Comparison of ENCODE assay signal across 1 cellular context in the genomic region with DNA sequence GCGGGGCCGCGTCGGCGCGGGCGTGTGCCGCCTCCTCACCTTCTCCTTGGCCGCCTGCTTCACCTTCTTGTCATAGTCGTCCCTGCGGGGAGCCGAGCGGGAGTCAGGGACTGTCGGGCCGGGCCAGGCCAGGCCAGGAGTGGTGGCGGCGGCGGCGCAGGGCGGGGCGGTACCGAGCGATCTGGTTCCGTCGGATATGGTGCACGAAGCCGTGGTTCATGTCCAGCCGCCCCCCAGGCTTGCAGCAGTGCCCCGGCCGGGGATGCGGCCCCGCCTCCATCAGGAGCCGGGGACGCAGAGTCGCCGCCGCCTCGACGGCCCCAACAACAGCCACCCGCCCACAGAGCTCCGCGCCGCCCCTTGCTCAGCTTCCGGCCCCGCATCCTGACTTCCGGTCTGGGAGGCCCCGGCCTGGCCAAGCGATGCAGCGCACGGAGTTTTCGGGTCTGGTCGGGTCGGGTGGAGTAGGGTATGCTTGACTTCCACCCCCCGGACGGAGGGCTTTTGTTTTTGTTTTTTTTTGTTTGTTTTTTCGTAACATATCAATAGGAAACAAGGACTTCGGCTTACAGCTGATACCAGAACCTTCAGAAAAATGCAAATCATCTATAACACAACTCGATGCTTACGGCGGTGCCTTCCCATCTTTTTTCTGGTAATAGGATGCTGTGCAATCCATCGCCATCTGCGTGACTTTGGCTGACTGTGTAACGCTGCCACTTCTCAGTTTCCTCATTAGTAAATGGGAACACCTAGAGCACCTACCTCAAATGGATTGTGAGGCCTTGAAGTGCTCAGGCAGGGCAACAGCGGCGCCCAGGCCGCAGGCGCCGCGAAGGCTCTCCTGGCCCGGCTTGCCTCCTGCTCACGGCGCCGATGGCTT.
TF ChIP-seq lines count a peak whose summit lies in the region.

TSS of gene C2orf68 (minus strand) at position 362 of the 883 bp plus-strand sequence. CDS start at position 280, 82 bp downstream.

TF ChIP-seq in HepG2, 621 proteins besides CTCF, POLR2A, EP300 and RAD21 (continued from another document and continues in another):
- TF ChIP-seq POGK (CRISPR knock-in tag; conservative IDR thresholded peaks at IDR 0.05) (peak; percentile 33; the same call in 1 of the 2 replicates), THYN1 (CRISPR knock-in tag; IDR thresholded peaks at IDR 0.05; ENCODE audit: borderline replicate concordance, low read depth) (no peak), U2AF2 (IDR thresholded peaks at IDR 0.05; ENCODE audit: low read depth, low read length) (no peak), ZNF556 (CRISPR knock-in tag; IDR thresholded peaks at IDR 0.05; ENCODE audit: borderline replicate concordance) (peak; percentile 62), ZNF660 (CRISPR knock-in tag; IDR thresholded peaks at IDR 0.05; ENCODE audit: borderline replicate concordance, low read depth) (no peak), CBX5 (CRISPR knock-in tag; IDR thresholded peaks at IDR 0.05; ENCODE audit: borderline replicate concordance) (no peak; the same call in 1 of the 2 replicates), HOXD1 (CRISPR knock-in tag; IDR thresholded peaks at IDR 0.05) (peak; percentile 33; the same call in 1 of the 2 replicates), ELF1 (CRISPR knock-in tag; IDR thresholded peaks at IDR 0.05) (peak; percentile 90), ZNF576 (CRISPR knock-in tag; IDR thresholded peaks at IDR 0.05) (0 out of 2 replicates have a peak, but pooled peaks have one; percentile 80), POGZ (CRISPR knock-in tag; IDR thresholded peaks at IDR 0.05) (peak; percentile 72), BORCS8-MEF2B (CRISPR knock-in tag; IDR thresholded peaks at IDR 0.05) (peak; percentile 53; the same call in 1 of the 2 replicates), ZBTB1 (CRISPR knock-in tag; IDR thresholded peaks at IDR 0.05; ENCODE audit: borderline replicate concordance) (no peak), ZKSCAN5 (CRISPR knock-in tag; IDR thresholded peaks at IDR 0.05) (no peak), HNRNPL (IDR thresholded peaks at IDR 0.05; ENCODE audit: low read depth, low read length) (no peak), TCF7 (IDR thresholded peaks at IDR 0.05; ENCODE audit: low read depth) (no peak), ZNF850 (CRISPR knock-in tag; conservative IDR thresholded peaks at IDR 0.05) (no peak), SMC3 (IDR thresholded peaks at IDR 0.05; ENCODE audit: low read length) (no peak), ZNF562 (CRISPR knock-in tag; IDR thresholded peaks at IDR 0.05; ENCODE audit: borderline replicate concordance) (no peak), MXI1 (IDR thresholded peaks at IDR 0.05; ENCODE audit: borderline replicate concordance, low read depth, low read length) (peak; percentile 55; the same call in 1 of the 3 replicates), ZNF567 (CRISPR knock-in tag; IDR thresholded peaks at IDR 0.05; ENCODE audit: borderline replicate concordance) (no peak), SUZ12 (IDR thresholded peaks at IDR 0.05; ENCODE audit: low read depth, low read length) (no peak), ZNF678 (CRISPR knock-in tag; IDR thresholded peaks at IDR 0.05) (no peak; the same call in 1 of the 2 replicates), NONO (IDR thresholded peaks at IDR 0.05) (no peak), NONO (CRISPR knock-in tag; conservative IDR thresholded peaks at IDR 0.05) (peak; percentile 72), TFAP4 (IDR thresholded peaks at IDR 0.05; ENCODE audit: borderline replicate concordance, low read depth) (peak; percentile 9; the same call in 1 of the 2 replicates), ZNF792 (CRISPR knock-in tag; IDR thresholded peaks at IDR 0.05) (peak; percentile 80), ZNF569 (CRISPR knock-in tag; IDR thresholded peaks at IDR 0.05; ENCODE audit: borderline replicate concordance) (no peak), XRCC5 (optimal IDR thresholded peaks at IDR 0.05; ENCODE audit: low read length) (no peak), CBFB (CRISPR knock-in tag; IDR thresholded peaks at IDR 0.05) (peak; percentile 73), TEAD3 (CRISPR knock-in tag; optimal IDR thresholded peaks at IDR 0.05; ENCODE audit: borderline replicate concordance) (peak; percentile 57), HMGA1 (CRISPR knock-in tag; conservative IDR thresholded peaks at IDR 0.05) (no peak), MEF2D (CRISPR knock-in tag; IDR thresholded peaks at IDR 0.05) (peak; percentile 54; the same call in 1 of the 2 replicates), MED13 (CRISPR knock-in tag; IDR thresholded peaks at IDR 0.05) (no peak; the same call in 1 of the 2 replicates), SNAI1 (CRISPR knock-in tag; IDR thresholded peaks at IDR 0.05; ENCODE audit: borderline replicate concordance) (peak; percentile 95), MYC (CRISPR knock-in tag; IDR thresholded peaks at IDR 0.05; ENCODE audit: borderline replicate concordance) (peak; percentile 69; the same call in 1 of the 2 replicates), KLF9 (CRISPR knock-in tag; IDR thresholded peaks at IDR 0.05; ENCODE audit: low read depth) (peak; percentile 64; the same call in 1 of the 2 replicates), RCOR2 (CRISPR knock-in tag; IDR thresholded peaks at IDR 0.05) (no peak), SOX5 (CRISPR knock-in tag; IDR thresholded peaks at IDR 0.05; ENCODE audit: borderline replicate concordance) (peak; percentile 38; the same call in 1 of the 2 replicates), NR2F6 (IDR thresholded peaks at IDR 0.05) (no peak), NR2F6 (CRISPR knock-in tag; IDR thresholded peaks at IDR 0.05) (peak; percentile 22; the same call in 1 of the 2 replicates), EZH2 (conservative IDR thresholded peaks at IDR 0.05; ENCODE audit: low read depth, low read length) (no peak), ZNF816 (CRISPR knock-in tag; IDR thresholded peaks at IDR 0.05; ENCODE audit: borderline replicate concordance) (no peak; the same call in 1 of the 2 replicates)
- TF ChIP-seq, protein P1, sequence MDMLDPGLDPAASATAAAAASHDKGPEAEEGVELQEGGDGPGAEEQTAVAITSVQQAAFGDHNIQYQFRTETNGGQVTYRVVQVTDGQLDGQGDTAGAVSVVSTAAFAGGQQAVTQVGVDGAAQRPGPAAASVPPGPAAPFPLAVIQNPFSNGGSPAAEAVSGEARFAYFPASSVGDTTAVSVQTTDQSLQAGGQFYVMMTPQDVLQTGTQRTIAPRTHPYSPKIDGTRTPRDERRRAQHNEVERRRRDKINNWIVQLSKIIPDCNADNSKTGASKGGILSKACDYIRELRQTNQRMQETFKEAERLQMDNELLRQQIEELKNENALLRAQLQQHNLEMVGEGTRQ (IDR thresholded peaks at IDR 0.05; ENCODE audit: low read depth, low read length) = no peak
- TF ChIP-seq, protein P1 (CRISPR knock-in tag; IDR thresholded peaks at IDR 0.05; ENCODE audit: borderline replicate concordance) = peak; percentile 54; the same call in 1 of the 2 replicates
- TF ChIP-seq, protein P2, sequence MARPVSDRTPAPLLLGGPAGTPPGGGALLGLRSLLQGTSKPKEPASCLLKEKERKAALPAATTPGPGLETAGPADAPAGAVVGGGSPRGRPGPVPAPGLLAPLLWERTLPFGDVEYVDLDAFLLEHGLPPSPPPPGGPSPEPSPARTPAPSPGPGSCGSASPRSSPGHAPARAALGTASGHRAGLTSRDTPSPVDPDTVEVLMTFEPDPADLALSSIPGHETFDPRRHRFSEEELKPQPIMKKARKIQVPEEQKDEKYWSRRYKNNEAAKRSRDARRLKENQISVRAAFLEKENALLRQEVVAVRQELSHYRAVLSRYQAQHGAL (CRISPR knock-in tag; IDR thresholded peaks at IDR 0.05; ENCODE audit: not compliant biosample characterization) = no peak
- TF ChIP-seq, protein P3, sequence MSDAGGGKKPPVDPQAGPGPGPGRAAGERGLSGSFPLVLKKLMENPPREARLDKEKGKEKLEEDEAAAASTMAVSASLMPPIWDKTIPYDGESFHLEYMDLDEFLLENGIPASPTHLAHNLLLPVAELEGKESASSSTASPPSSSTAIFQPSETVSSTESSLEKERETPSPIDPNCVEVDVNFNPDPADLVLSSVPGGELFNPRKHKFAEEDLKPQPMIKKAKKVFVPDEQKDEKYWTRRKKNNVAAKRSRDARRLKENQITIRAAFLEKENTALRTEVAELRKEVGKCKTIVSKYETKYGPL (CRISPR knock-in tag; IDR thresholded peaks at IDR 0.05) = no peak
- TF ChIP-seq, protein P4, sequence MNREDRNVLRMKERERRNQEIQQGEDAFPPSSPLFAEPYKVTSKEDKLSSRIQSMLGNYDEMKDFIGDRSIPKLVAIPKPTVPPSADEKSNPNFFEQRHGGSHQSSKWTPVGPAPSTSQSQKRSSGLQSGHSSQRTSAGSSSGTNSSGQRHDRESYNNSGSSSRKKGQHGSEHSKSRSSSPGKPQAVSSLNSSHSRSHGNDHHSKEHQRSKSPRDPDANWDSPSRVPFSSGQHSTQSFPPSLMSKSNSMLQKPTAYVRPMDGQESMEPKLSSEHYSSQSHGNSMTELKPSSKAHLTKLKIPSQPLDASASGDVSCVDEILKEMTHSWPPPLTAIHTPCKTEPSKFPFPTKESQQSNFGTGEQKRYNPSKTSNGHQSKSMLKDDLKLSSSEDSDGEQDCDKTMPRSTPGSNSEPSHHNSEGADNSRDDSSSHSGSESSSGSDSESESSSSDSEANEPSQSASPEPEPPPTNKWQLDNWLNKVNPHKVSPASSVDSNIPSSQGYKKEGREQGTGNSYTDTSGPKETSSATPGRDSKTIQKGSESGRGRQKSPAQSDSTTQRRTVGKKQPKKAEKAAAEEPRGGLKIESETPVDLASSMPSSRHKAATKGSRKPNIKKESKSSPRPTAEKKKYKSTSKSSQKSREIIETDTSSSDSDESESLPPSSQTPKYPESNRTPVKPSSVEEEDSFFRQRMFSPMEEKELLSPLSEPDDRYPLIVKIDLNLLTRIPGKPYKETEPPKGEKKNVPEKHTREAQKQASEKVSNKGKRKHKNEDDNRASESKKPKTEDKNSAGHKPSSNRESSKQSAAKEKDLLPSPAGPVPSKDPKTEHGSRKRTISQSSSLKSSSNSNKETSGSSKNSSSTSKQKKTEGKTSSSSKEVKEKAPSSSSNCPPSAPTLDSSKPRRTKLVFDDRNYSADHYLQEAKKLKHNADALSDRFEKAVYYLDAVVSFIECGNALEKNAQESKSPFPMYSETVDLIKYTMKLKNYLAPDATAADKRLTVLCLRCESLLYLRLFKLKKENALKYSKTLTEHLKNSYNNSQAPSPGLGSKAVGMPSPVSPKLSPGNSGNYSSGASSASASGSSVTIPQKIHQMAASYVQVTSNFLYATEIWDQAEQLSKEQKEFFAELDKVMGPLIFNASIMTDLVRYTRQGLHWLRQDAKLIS (CRISPR knock-in tag; IDR thresholded peaks at IDR 0.05) = no peak
- TF ChIP-seq, protein P5, sequence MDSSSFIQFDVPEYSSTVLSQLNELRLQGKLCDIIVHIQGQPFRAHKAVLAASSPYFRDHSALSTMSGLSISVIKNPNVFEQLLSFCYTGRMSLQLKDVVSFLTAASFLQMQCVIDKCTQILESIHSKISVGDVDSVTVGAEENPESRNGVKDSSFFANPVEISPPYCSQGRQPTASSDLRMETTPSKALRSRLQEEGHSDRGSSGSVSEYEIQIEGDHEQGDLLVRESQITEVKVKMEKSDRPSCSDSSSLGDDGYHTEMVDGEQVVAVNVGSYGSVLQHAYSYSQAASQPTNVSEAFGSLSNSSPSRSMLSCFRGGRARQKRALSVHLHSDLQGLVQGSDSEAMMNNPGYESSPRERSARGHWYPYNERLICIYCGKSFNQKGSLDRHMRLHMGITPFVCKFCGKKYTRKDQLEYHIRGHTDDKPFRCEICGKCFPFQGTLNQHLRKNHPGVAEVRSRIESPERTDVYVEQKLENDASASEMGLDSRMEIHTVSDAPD (CRISPR knock-in tag; IDR thresholded peaks at IDR 0.05) = no peak
- TF ChIP-seq, protein P6, sequence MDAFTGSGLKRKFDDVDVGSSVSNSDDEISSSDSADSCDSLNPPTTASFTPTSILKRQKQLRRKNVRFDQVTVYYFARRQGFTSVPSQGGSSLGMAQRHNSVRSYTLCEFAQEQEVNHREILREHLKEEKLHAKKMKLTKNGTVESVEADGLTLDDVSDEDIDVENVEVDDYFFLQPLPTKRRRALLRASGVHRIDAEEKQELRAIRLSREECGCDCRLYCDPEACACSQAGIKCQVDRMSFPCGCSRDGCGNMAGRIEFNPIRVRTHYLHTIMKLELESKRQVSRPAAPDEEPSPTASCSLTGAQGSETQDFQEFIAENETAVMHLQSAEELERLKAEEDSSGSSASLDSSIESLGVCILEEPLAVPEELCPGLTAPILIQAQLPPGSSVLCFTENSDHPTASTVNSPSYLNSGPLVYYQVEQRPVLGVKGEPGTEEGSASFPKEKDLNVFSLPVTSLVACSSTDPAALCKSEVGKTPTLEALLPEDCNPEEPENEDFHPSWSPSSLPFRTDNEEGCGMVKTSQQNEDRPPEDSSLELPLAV (CRISPR knock-in tag; conservative IDR thresholded peaks at IDR 0.05; ENCODE audit: low read depth) = no peak
